ENCODE assay signal across 17 cellular contexts in the genomic region with DNA sequence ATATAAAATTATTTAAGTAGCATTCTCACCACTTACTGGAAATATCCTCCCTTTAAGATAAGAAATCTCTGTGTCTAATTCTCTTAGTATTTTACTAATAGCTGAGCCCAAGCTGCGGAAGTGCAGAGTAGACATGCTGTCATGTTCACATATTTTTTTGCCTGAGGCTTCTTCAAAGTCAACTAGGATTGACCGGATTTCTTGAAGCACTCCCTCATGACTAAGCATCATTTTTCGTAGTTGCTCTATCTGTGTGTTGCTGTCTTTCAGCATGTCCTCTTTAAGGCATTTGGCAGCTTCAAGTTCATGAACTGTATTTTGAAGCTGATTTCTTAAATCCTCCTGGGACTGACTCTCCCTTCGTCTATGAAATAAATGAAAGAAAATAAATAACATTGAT. TPM values are rescaled to one million over a fixed set of nuclear protein-coding genes. Genes with fewer than 3 reads are reported as not detected.
"Had no signal": no experiment of that assay in that cellular context is flagged by ENCODE, and none has a peak within 500 bp of the region (broad histone marks: within the 10 kb centered on the region; RNA-seq: fewer than 3 reads in every experiment).

No MANE protein-coding gene starts in this region.

- H3K27me3 ChIP-seq: neural progenitor cell, thyroid gland, vagina had no signal

- H3K36me3 Mint-ChIP-seq: activated naive CD8-positive, alpha-beta T cell treated with anti-CD3 and anti-CD28 coated beads for 36 hours; neural progenitor cell had no signal

- H3K36me3 ChIP-seq: neural progenitor cell, thyroid gland, vagina had no signal

- H3K27ac ChIP-seq: epithelial cell of prostate, neural progenitor cell, skin epidermis, thyroid gland, vagina had no signal

- H3K4me1 Mint-ChIP-seq: activated CD4-positive, alpha-beta memory T cell treated with anti-CD3 and anti-CD28 coated beads, Interleukin-2, amount 10 ng/mL, durations not matched to agents 7 days and 5 days; neural progenitor cell had no signal

- H3K9ac ChIP-seq: neural progenitor cell had no signal

- FAIRE-seq: astrocyte had no signal

- H3K9me3 ChIP-seq: thyroid gland, vagina had no signal

- H3K4me1 ChIP-seq: neural progenitor cell, thyroid gland, vagina had no signal

- H3K4me3 ChIP-seq: neural progenitor cell, skin epidermis, thyroid gland, vagina had no signal

- H3K9me3 Mint-ChIP-seq: activated CD4-positive, alpha-beta memory T cell treated with anti-CD3 and anti-CD28 coated beads, Interleukin-2, amount 10 ng/mL, durations not matched to agents 7 days and 5 days; T-helper 2 cell treated with Interferon-gamma antibody and Interleukin-4, amounts not matched to agents 5 μg/mL and 100 μg/mL, for 36 hours had no signal

- H3K4me2 ChIP-seq: neural progenitor cell had no signal

- H3K4me3 Mint-ChIP-seq: activated CD4-positive, alpha-beta memory T cell treated with anti-CD3 and anti-CD28 coated beads, Interleukin-2, amount 10 ng/mL, durations not matched to agents 7 days and 5 days; activated naive CD8-positive, alpha-beta T cell treated with anti-CD3 and anti-CD28 coated beads for 36 hours; neural progenitor cell; T-helper 2 cell treated with Interferon-gamma antibody and Interleukin-4, amounts not matched to agents 5 μg/mL and 100 μg/mL, for 36 hours had no signal

- H3K27ac Mint-ChIP-seq: activated CD4-positive, alpha-beta memory T cell treated with anti-CD3 and anti-CD28 coated beads, Interleukin-2, amount 10 ng/mL, durations not matched to agents 7 days and 5 days; activated naive CD8-positive, alpha-beta T cell treated with anti-CD3 and anti-CD28 coated beads for 36 hours; neural progenitor cell; T-helper 2 cell treated with Interferon-gamma antibody and Interleukin-4, amounts not matched to agents 5 μg/mL and 100 μg/mL, for 36 hours had no signal

- DNase-seq: activated CD4-positive, alpha-beta memory T cell treated with anti-CD3 and anti-CD28 coated beads, Interleukin-2, amount 10 ng/mL, durations not matched to agents 7 days and 5 days; activated gamma-delta T cell treated with Interleukin-2 at 50 U/mL for 16 hours; activated naive CD8-positive, alpha-beta T cell treated with anti-CD3 and anti-CD28 coated beads for 36 hours; activated T-cell treated with anti-CD3 and anti-CD28 coated beads, Interleukin-2, amount 50 U/mL, for 48 hours; caudate nucleus; cortex of kidney; effector memory CD4-positive, alpha-beta T cell; hippocampal formation; midbrain; thyroid gland had no signal

RNA-seq across cellular contexts. Expression of a gene that starts 36.9 kb away (rescaled TPM):
- total RNA-seq: activated CD4-positive, alpha-beta memory T cell treated with anti-CD3 and anti-CD28 coated beads, Interleukin-2, amount 10 ng/mL, durations not matched to agents 7 days and 5 days; activated naive CD8-positive, alpha-beta T cell treated with anti-CD3 and anti-CD28 coated beads for 36 hours; astrocyte; glomerular endothelial cell; vagina had no signal

RNA-seq across cellular contexts. Expression of a gene that starts 51.0 kb away (rescaled TPM):
- total RNA-seq: activated CD4-positive, alpha-beta memory T cell treated with anti-CD3 and anti-CD28 coated beads, Interleukin-2, amount 10 ng/mL, durations not matched to agents 7 days and 5 days had no signal
